In the genomic region with DNA sequence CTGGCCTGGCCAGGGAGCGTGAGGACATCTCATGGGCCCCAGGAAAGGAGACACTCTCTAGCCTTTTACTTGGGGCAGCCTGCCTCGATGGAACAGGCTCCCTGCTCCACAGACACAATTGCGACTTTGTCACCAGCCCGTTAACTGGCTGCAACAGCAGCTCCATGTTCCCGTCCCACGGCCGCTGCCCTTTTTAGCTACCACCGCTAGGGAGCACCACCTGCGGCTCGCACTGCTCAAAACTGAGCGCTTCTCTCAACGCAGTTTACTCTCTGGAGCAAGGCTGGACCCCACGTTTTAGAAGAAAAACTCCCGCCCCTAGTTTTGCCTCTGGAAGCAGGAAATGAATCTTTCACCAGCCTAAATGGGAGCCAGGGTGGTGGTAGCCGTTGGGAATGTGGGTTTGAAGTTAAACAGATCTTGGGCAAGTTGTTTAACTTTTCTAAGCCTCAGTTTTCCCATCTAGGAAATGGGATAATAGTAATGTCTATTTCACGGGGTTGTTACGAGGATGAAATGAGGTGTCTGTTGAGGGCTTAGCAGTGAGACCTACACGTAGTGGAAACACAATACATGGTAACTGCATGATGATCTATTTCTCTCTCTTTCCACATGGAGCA, we compare ENCODE assay signal across 10 cellular contexts. TPM values are rescaled to one million over a fixed set of nuclear protein-coding genes. Genes with fewer than 3 reads are reported as not detected.
DNase-seq lines count a peak whose midpoint lies in the region; ATAC-seq and TF ChIP-seq lines count a peak whose summit lies in the region.
"Had no signal": no experiment of that assay in that cellular context is flagged by ENCODE, and none has a peak within 500 bp of the region (broad histone marks: within the 10 kb centered on the region; RNA-seq: fewer than 3 reads in every experiment).

No MANE protein-coding gene starts in this region.

- no peak overlapping the region for H3K27ac ChIP-seq in OCI-LY7 (ENCODE audit: low read depth, low read length, poor library complexity, severe bottlenecking)
- H3K27ac ChIP-seq in foreskin keratinocyte: no peak overlapping the region
- no peak overlapping the region for H3K27ac ChIP-seq in smooth muscle cell (ENCODE audit: low read depth)
- no peak overlapping the region for H3K27ac ChIP-seq in mammary epithelial cell (ENCODE audit: insufficient read depth, low read depth, low read length)

- ATAC-seq in foreskin keratinocyte: peak; percentile 48
- ATAC-seq: mucosa of descending colon had no signal

- POLR2A ChIA-PET in OCI-LY7 (lab: Charles Lee): no interaction called here

- in situ Hi-C loops in mammary epithelial cell (cut with MboI; ENCODE audit: low sequenced_read_pairs in 2 of 2): no loop called here

- H3K36me3 ChIP-seq in OCI-LY7 (ENCODE audit: insufficient read depth, low read length) (no peaks in the 10 kb centered on the region), smooth muscle cell (ENCODE audit: low read depth) (no peaks in the 10 kb centered on the region), mammary epithelial cell (ENCODE audit: insufficient read depth, low read length) (no peaks in the 10 kb centered on the region)

- H3F3A ChIP-seq in smooth muscle cell (ENCODE audit: low read depth): no peaks in the 10 kb centered on the region

- no peaks in the 10 kb centered on the region for H3K9me2 ChIP-seq in OCI-LY7 (ENCODE audit: insufficient read depth, low read length)

- H3K79me2 ChIP-seq in OCI-LY7 (ENCODE audit: insufficient read depth, low read depth, low read length): no peaks in the 10 kb centered on the region
- H3K79me2 ChIP-seq in smooth muscle cell (ENCODE audit: low read depth): no peaks in the 10 kb centered on the region
- H3K79me2 ChIP-seq in mammary epithelial cell (ENCODE audit: insufficient read depth, low read length): no peaks in the 10 kb centered on the region

- intact Hi-C loops in OCI-LY7 (cut with micrococcal nuclease; ENCODE audit: unreplicated experiment): loop anchor here (5.0 to 10.0 kb wide), 2 partner anchors 295 to 447 kb away; no protein-coding TSS in a partner anchor
- intact Hi-C loops in mammary epithelial cell (cut with micrococcal nuclease): no loop called here

- no peak overlapping the region for H3K4me3 ChIP-seq in OCI-LY7 (ENCODE audit: low read depth, low read length, poor library complexity, severe bottlenecking)
- H3K4me3 ChIP-seq in smooth muscle cell: no peak overlapping the region
- no peak overlapping the region for H3K4me3 ChIP-seq in mammary epithelial cell (replicated peaks in 1 of 3; ENCODE audit: insufficient read depth in 1 of 3, low read depth in 2 of 3, low read length in 3 of 3)
- H3K4me3 ChIP-seq: mucosa of descending colon had no signal

- BruUV-seq in OCI-LY7 (replicated peaks; lab: Mats Ljungman, UMichigan) (no TSS peak), mammary epithelial cell (replicated peaks; lab: Mats Ljungman, UMichigan) (no TSS peak)

- DNase-seq in activated CD8-positive, alpha-beta memory T cell treated with anti-CD3 and anti-CD28 coated beads, Interleukin-2, amount 50 U/mL, for 48 hours: peak; percentile 59
- no peak for DNase-seq in activated CD8-positive, alpha-beta memory T cell treated with anti-CD3 and anti-CD28 coated beads for 24 hours
- DNase-seq in OCI-LY7 (ENCODE audit: low spot score) (peak; percentile 38), foreskin keratinocyte (no peak), smooth muscle cell (lab: John Stamatoyannopoulos, UW; ENCODE audit: unreplicated experiment) (no peak), mammary epithelial cell (no peak), HPDE6-E6E7 (ENCODE audit: extremely low spot score) (no peak)
- no peak for DNase-seq in NK-92 treated with Interleukin-12 subunit alpha and Interleukin-12 subunit beta, amount 100 ng/mL, for 24 hours (lab: John Stamatoyannopoulos, UW)
- DNase-seq: NCI-H524 treated with DMSO at 0.1 percent for 48 hours had no signal

- H3K4me1 ChIP-seq in OCI-LY7 (ENCODE audit: insufficient read depth, low read length, poor library complexity, severe bottlenecking): no peaks in the 10 kb centered on the region
- no peaks in the 10 kb centered on the region for H3K4me1 ChIP-seq in foreskin keratinocyte
- H3K4me1 ChIP-seq in smooth muscle cell (ENCODE audit: low read depth): peaks cover 4% of the 10 kb centered on the region
- no peaks in the 10 kb centered on the region for H3K4me1 ChIP-seq in mammary epithelial cell (ENCODE audit: insufficient read depth, low read length)

- 30% methylated on average over 18 of the region's 18 CpGs for WGBS in smooth muscle cell (ENCODE audit: low lambda C conversion rate)
- 26% methylated on average over 18 of the region's 18 CpGs for WGBS in mammary epithelial cell (ENCODE audit: low coverage, missing lambda C conversion rate)

- H3K4me2 ChIP-seq in OCI-LY7 (ENCODE audit: low read length) (no peak overlapping the region), smooth muscle cell (no peak overlapping the region), mammary epithelial cell (ENCODE audit: insufficient read depth, low read depth, low read length) (no peak overlapping the region)

- CTCF ChIA-PET in OCI-LY7 (lab: Charles Lee; ENCODE audit: unreplicated experiment) (no interaction called here), mammary epithelial cell (lab: Charles Lee; ENCODE audit: low non-redundant PET) (no interaction called here)

- H3K27me3 ChIP-seq in foreskin keratinocyte (peaks cover 46% of the 10 kb centered on the region), smooth muscle cell (ENCODE audit: low read depth) (peaks cover 48% of the 10 kb centered on the region), mammary epithelial cell (ENCODE audit: insufficient read depth, low read length) (no peaks in the 10 kb centered on the region)

- H3K9me3 ChIP-seq in OCI-LY7 (ENCODE audit: low read length) (no peaks in the 10 kb centered on the region), smooth muscle cell (replicated peaks; ENCODE audit: low read depth) (no peaks in the 10 kb centered on the region), mammary epithelial cell (replicated peaks; ENCODE audit: insufficient read depth, low read length) (peaks cover 6% of the 10 kb centered on the region)
- H3K9me3 ChIP-seq: mucosa of descending colon had no signal

- H2AFZ ChIP-seq in OCI-LY7 (ENCODE audit: low read length) (no peak overlapping the region), smooth muscle cell (ENCODE audit: low read depth) (no peak overlapping the region), mammary epithelial cell (ENCODE audit: low read depth, low read length) (no peak overlapping the region)

- H3K9ac ChIP-seq in smooth muscle cell (ENCODE audit: low read depth) (no peak overlapping the region), mammary epithelial cell (ENCODE audit: insufficient read depth, low read length) (no peak overlapping the region)

- H4K20me1 ChIP-seq in OCI-LY7 (ENCODE audit: insufficient read depth, low read length): no peaks in the 10 kb centered on the region
- H4K20me1 ChIP-seq in smooth muscle cell (ENCODE audit: low read depth): no peaks in the 10 kb centered on the region
- no peaks in the 10 kb centered on the region for H4K20me1 ChIP-seq in mammary epithelial cell (ENCODE audit: insufficient read depth, low read length)

- peak; percentile 71 for TF ChIP-seq CTCF in OCI-LY7 (conservative IDR thresholded peaks at IDR 0.05; ENCODE audit: low read length)
- TF ChIP-seq CTCF in foreskin keratinocyte (conservative IDR thresholded peaks at IDR 0.05): peak; percentile 56
- TF ChIP-seq CTCF in smooth muscle cell (IDR thresholded peaks at IDR 0.05; ENCODE audit: borderline replicate concordance, insufficient read depth, poor library complexity, severe bottlenecking): peak; percentile 36
- peak in 1 of 2 donors; percentile 33 for TF ChIP-seq CTCF in mammary epithelial cell (conservative IDR thresholded peaks at IDR 0.05 in 1 of 2, IDR thresholded peaks at IDR 0.05 in 1 of 2; ENCODE audit: extremely low read depth in 1 of 2, insufficient read depth in 1 of 2, low read depth in 1 of 2, low read length in 2 of 2)

- dilution Hi-C loops in mammary epithelial cell (cut with HindIII; ENCODE audit: low sequenced_read_pairs): no loop called here

RNA-seq across cellular contexts. Expression of a gene that starts 3.5 kb away (rescaled TPM):
- not detected in 2 replicates for total RNA-seq in OCI-LY7 (2014; rRNA removed; shearing (Covaris generic))
- total RNA-seq in OCI-LY7 (2022): not detected in 2 replicates
- total RNA-seq in foreskin keratinocyte: not detected in 2 replicates
- polyA plus RNA-seq in foreskin keratinocyte: not detected in 2 replicates
- total RNA-seq in smooth muscle cell: 0.13 TPM in 1 of 2 replicates, not detected in the other
- polyA plus RNA-seq in smooth muscle cell: 0.39 and 0.86 TPM in 2 replicates
- not detected for total RNA-seq in mammary epithelial cell
- not detected for polyA plus RNA-seq in mammary epithelial cell
- not detected for polyA minus RNA-seq in mammary epithelial cell
- total RNA-seq: mucosa of descending colon had no signal

Comparison
In these comparisons a context has a peak if more than half of its experiments do, and no peak if none do; other contexts are left out.
1. DNase-seq: peak in activated CD8-positive, alpha-beta memory T cell treated with anti-CD3 and anti-CD28 coated beads, Interleukin-2, amount 50 U/mL, for 48 hours (single experiment) and OCI-LY7 (single experiment); none in activated CD8-positive, alpha-beta memory T cell treated with anti-CD3 and anti-CD28 coated beads for 24 hours (single experiment), foreskin keratinocyte (0 of 2), smooth muscle cell (single experiment), mammary epithelial cell (single experiment), NK-92 treated with Interleukin-12 subunit alpha and Interleukin-12 subunit beta, amount 100 ng/mL, for 24 hours (single experiment) and HPDE6-E6E7 (single experiment).